ENCODE assay signal across 24 cellular contexts in genomic region chr6:108751851-108752732, GRCh38.
DNase-seq lines count a peak whose midpoint lies in the region; ATAC-seq and TF ChIP-seq lines count a peak whose summit lies in the region.
"Had no signal": no experiment of that assay in that cellular context is flagged by ENCODE, and none has a peak within 500 bp of the region (broad histone marks: within the 10 kb centered on the region; RNA-seq: fewer than 3 reads in every experiment).

No MANE protein-coding gene starts in this region.

- H3K4me3 ChIP-seq in ovary: no peak overlapping the region
- H3K4me3 ChIP-seq: lung, spleen, suprapubic skin had no signal

- no peak for TF ChIP-seq EP300 in ovary (IDR thresholded peaks at IDR 0.05)

- H3K27me3 ChIP-seq in ovary: no peaks in the 10 kb centered on the region
- H3K27me3 ChIP-seq: spleen, suprapubic skin had no signal

- no peak for TF ChIP-seq CTCF in ovary (IDR thresholded peaks at IDR 0.05)

- TF ChIP-seq POLR2A in ovary (IDR thresholded peaks at IDR 0.05): no peak

- no peak for ATAC-seq in activated CD4-positive, CD25-positive, alpha-beta regulatory T cell treated with anti-CD3 and anti-CD28 coated beads, Interleukin-2, amount 50 U/mL, for 24 hours
- no peak for ATAC-seq in GM21367 (IDR thresholded peaks at IDR 0.05; ENCODE audit: unreplicated experiment)
- ATAC-seq: activated CD8-positive, alpha-beta T cell treated with anti-CD3 and anti-CD28 coated beads for 36 hours; activated naive CD8-positive, alpha-beta T cell treated with anti-CD3 and anti-CD28 coated beads, Interleukin-2, amount 50 U/mL, for 24 hours; HCT116; stimulated activated memory B cell treated with anti-CD40 and anti-IgM and Interleukin-4, amounts not matched to agents 10 μg/mL and 1 μg/mL and 100 μg/mL, for 72 hours had no signal

- H3K4me1 ChIP-seq in ovary (ENCODE audit: insufficient read depth): peaks cover 27% of the 10 kb centered on the region
- H3K4me1 ChIP-seq: parathyroid adenoma, suprapubic skin had no signal

- in situ Hi-C loops in G401 (cut with HindIII; ENCODE audit: low sequenced_read_pairs): no loop called here

- intact Hi-C loops in ovary (cut with DNase I): loop anchor here in 1 of 4 donors (5.0 kb wide), 1 partner anchor 35 kb away; no protein-coding TSS in a partner anchor

- H3K36me3 ChIP-seq in ovary: no peaks in the 10 kb centered on the region
- H3K36me3 ChIP-seq: spleen, suprapubic skin had no signal

- no peak overlapping the region for H3K27ac ChIP-seq in ovary
- H3K27ac ChIP-seq: epithelial cell of prostate, parathyroid adenoma, spleen, suprapubic skin had no signal

- no peaks in the 10 kb centered on the region for H3K9me3 ChIP-seq in ovary
- H3K9me3 ChIP-seq: spleen, suprapubic skin had no signal

- DNase-seq in G401 (ENCODE audit: low spot score): peak; percentile 85
- peak; percentile 78 for DNase-seq in NCI-H446 treated with DMSO at 0.1 percent for 48 hours (lab: John Stamatoyannopoulos, UW)
- DNase-seq in cerebellum (ENCODE audit: low spot score): peak; percentile 55
- DNase-seq in ovary: peak; percentile 74 to 88 (median 85)
- DNase-seq in stimulated activated CD8-positive, alpha-beta memory T cell treated with anti-CD3 and anti-CD28 coated beads, Interleukin-4, amount 100 ng/mL, for 48 hours: no peak
- DNase-seq: activated CD4-positive, alpha-beta T cell treated with anti-CD3 and anti-CD28 coated beads for 1 hour; activated CD8-positive, alpha-beta T cell treated with anti-CD3 and anti-CD28 coated beads for 36 hours; activated gamma-delta T cell treated with Interleukin-2 at 50 U/mL for 16 hours; activated naive CD8-positive, alpha-beta T cell treated with anti-CD3 and anti-CD28 coated beads, Interleukin-2, amount 50 U/mL, for 24 hours; activated T-cell treated with anti-CD3 and anti-CD28 coated beads, Interleukin-2, amount 50 U/mL, for 1 hour; Calu3; effector CD4-positive, alpha-beta T cell; Karpas-422; nephron progenitor cell; spleen; stimulated activated CD4-positive, alpha-beta T cell treated with anti-CD3 and anti-CD28 coated beads, Interleukin-4, amount 100 ng/mL, for 24 hours had no signal

- WGBS in ovary, 3 donors: 18 to 37% (median 33%) methylated on average over 5 of the region's 5 CpGs
